Comparison of ENCODE assay signal across 30 cellular contexts in the genomic region with DNA sequence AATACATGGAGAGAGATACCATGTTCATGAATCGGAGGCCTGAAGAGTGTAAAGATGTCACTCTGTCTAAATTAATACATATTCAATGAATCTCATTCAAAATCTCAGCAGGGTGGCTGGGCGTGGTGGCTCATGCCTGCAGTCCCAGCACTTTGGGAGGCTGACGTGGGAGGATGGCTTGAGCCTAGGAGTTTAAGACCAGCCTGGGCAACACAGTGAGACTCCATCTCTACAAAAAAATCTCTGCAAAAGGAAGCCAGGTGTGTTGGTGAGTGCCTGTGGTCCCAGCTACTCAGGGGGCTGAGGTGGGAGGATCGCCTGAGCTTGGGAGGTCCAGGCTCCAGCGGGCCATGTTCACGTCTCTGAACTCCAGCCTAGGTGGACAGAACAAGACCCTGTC. TPM values are rescaled to one million over a fixed set of nuclear protein-coding genes. Genes with fewer than 3 reads are reported as not detected.
"Had no signal": no experiment of that assay in that cellular context is flagged by ENCODE, and none has a peak within 500 bp of the region (broad histone marks: within the 10 kb centered on the region; RNA-seq: fewer than 3 reads in every experiment).

No MANE protein-coding gene starts in this region.

- H3K27me3 Mint-ChIP-seq: activated CD4-positive, alpha-beta T cell treated with anti-CD3 and anti-CD28 coated beads, Interleukin-2, amount 10 ng/mL, durations not matched to agents 7 days and 5 days; activated naive CD4-positive, alpha-beta T cell treated with anti-CD3 and anti-CD28 coated beads, Interleukin-2, amount 10 ng/mL, durations not matched to agents 7 days and 5 days; activated naive CD8-positive, alpha-beta T cell treated with anti-CD3 and anti-CD28 coated beads, Interleukin-2, amount 10 ng/mL, durations not matched to agents 7 days and 5 days; activated T-cell treated with anti-CD3 and anti-CD28 coated beads, Interleukin-2, amount 50 U/mL, for 24 hours had no signal

- H3K36me3 Mint-ChIP-seq: activated naive CD4-positive, alpha-beta T cell treated with anti-CD3 and anti-CD28 coated beads, Interleukin-2, amount 10 ng/mL, durations not matched to agents 7 days and 5 days; activated naive CD4-positive, alpha-beta T cell treated with anti-CD3 and anti-CD28 coated beads, Interleukin-2, amount 50 U/mL, for 72 hours; activated naive CD8-positive, alpha-beta T cell treated with anti-CD3 and anti-CD28 coated beads, Interleukin-2, amount 10 ng/mL, durations not matched to agents 7 days and 5 days; brain had no signal

- H3K36me3 ChIP-seq: ascending aorta, breast epithelium, cardiac muscle cell, esophagus muscularis mucosa, gastroesophageal sphincter had no signal

- H3K4me3 ChIP-seq: ascending aorta, breast epithelium, cardiac muscle cell, esophagus muscularis mucosa, gastroesophageal sphincter had no signal

- H3K4me1 ChIP-seq: breast epithelium had no signal

- H3K27ac Mint-ChIP-seq: activated CD4-positive, alpha-beta memory T cell treated with anti-CD3 and anti-CD28 coated beads, Interleukin-2, amount 10 ng/mL, durations not matched to agents 7 days and 5 days; activated CD4-positive, alpha-beta T cell treated with anti-CD3 and anti-CD28 coated beads, Interleukin-2, amount 10 ng/mL, durations not matched to agents 7 days and 5 days; activated naive CD4-positive, alpha-beta T cell treated with anti-CD3 and anti-CD28 coated beads, Interleukin-2, amount 10 ng/mL, durations not matched to agents 7 days and 5 days; activated naive CD4-positive, alpha-beta T cell treated with anti-CD3 and anti-CD28 coated beads, Interleukin-2, amount 50 U/mL, for 72 hours; activated naive CD8-positive, alpha-beta T cell treated with anti-CD3 and anti-CD28 coated beads, Interleukin-2, amount 10 ng/mL, durations not matched to agents 7 days and 5 days; activated T-cell treated with anti-CD3 and anti-CD28 coated beads, Interleukin-2, amount 50 U/mL, for 24 hours; activated T-cell treated with anti-CD3 and anti-CD28 coated beads, Interleukin-2, amount 50 U/mL, for 72 hours; brain; effector memory CD8-positive, alpha-beta T cell had no signal

- H3K9me3 Mint-ChIP-seq: activated CD4-positive, alpha-beta memory T cell treated with anti-CD3 and anti-CD28 coated beads, Interleukin-2, amount 10 ng/mL, durations not matched to agents 7 days and 5 days; activated CD4-positive, alpha-beta T cell treated with anti-CD3 and anti-CD28 coated beads, Interleukin-2, amount 10 ng/mL, durations not matched to agents 7 days and 5 days; activated naive CD4-positive, alpha-beta T cell treated with anti-CD3 and anti-CD28 coated beads, Interleukin-2, amount 10 ng/mL, durations not matched to agents 7 days and 5 days; activated naive CD4-positive, alpha-beta T cell treated with anti-CD3 and anti-CD28 coated beads, Interleukin-2, amount 50 U/mL, for 72 hours; activated naive CD8-positive, alpha-beta T cell treated with anti-CD3 and anti-CD28 coated beads, Interleukin-2, amount 10 ng/mL, durations not matched to agents 7 days and 5 days; activated T-cell treated with anti-CD3 and anti-CD28 coated beads, Interleukin-2, amount 50 U/mL, for 24 hours; activated T-cell treated with anti-CD3 and anti-CD28 coated beads, Interleukin-2, amount 50 U/mL, for 72 hours; central memory CD8-positive, alpha-beta T cell; effector memory CD8-positive, alpha-beta T cell had no signal

- H3K4me3 Mint-ChIP-seq: activated CD4-positive, alpha-beta memory T cell treated with anti-CD3 and anti-CD28 coated beads, Interleukin-2, amount 10 ng/mL, durations not matched to agents 7 days and 5 days; activated CD4-positive, alpha-beta T cell treated with anti-CD3 and anti-CD28 coated beads, Interleukin-2, amount 10 ng/mL, durations not matched to agents 7 days and 5 days; activated naive CD4-positive, alpha-beta T cell treated with anti-CD3 and anti-CD28 coated beads, Interleukin-2, amount 10 ng/mL, durations not matched to agents 7 days and 5 days; activated naive CD8-positive, alpha-beta T cell treated with anti-CD3 and anti-CD28 coated beads, Interleukin-2, amount 10 ng/mL, durations not matched to agents 7 days and 5 days; activated T-cell treated with anti-CD3 and anti-CD28 coated beads, Interleukin-2, amount 50 U/mL, for 24 hours; activated T-cell treated with anti-CD3 and anti-CD28 coated beads, Interleukin-2, amount 50 U/mL, for 72 hours; brain; central memory CD8-positive, alpha-beta T cell; effector memory CD8-positive, alpha-beta T cell had no signal

- DNase-seq: activated CD4-positive, alpha-beta memory T cell treated with anti-CD3 and anti-CD28 coated beads, Interleukin-2, amount 10 ng/mL, durations not matched to agents 7 days and 5 days; activated CD4-positive, alpha-beta T cell treated with anti-CD3 and anti-CD28 coated beads for 1 hour; activated CD4-positive, alpha-beta T cell treated with anti-CD3 and anti-CD28 coated beads for 4 hours; activated CD4-positive, alpha-beta T cell treated with anti-CD3 and anti-CD28 coated beads, Interleukin-2, amount 10 ng/mL, durations not matched to agents 7 days and 5 days; activated CD4-positive, alpha-beta T cell treated with anti-CD3 and anti-CD28 coated beads, Interleukin-2, amount 50 U/mL, for 4 hours; activated CD8-positive, alpha-beta memory T cell treated with anti-CD3 and anti-CD28 coated beads, Interleukin-2, amount 50 U/mL, for 48 hours; activated gamma-delta T cell; activated naive CD4-positive, alpha-beta T cell; activated naive CD4-positive, alpha-beta T cell treated with anti-CD3 and anti-CD28 coated beads, Interleukin-2, amount 10 ng/mL, durations not matched to agents 7 days and 5 days; activated naive CD8-positive, alpha-beta T cell treated with anti-CD3 and anti-CD28 coated beads, Interleukin-2, amount 10 ng/mL, durations not matched to agents 7 days and 5 days; activated T-cell treated with anti-CD3 and anti-CD28 coated beads for 4 hours; activated T-cell treated with anti-CD3 and anti-CD28 coated beads, Interleukin-2, amount 50 U/mL, for 24 hours; activated T-cell treated with anti-CD3 and anti-CD28 coated beads, Interleukin-2, amount 50 U/mL, for 72 hours; cortex of kidney; dermis blood vessel endothelial cell; effector CD4-positive, alpha-beta T cell; effector memory CD8-positive, alpha-beta T cell; erythroblast; foreskin melanocyte; T-helper 2 cell had no signal

- H3K9me3 ChIP-seq: ascending aorta, breast epithelium, esophagus muscularis mucosa, gastroesophageal sphincter had no signal

- H3K27me3 ChIP-seq: ascending aorta, breast epithelium, cardiac muscle cell, esophagus muscularis mucosa, gastroesophageal sphincter had no signal

- H3K4me1 Mint-ChIP-seq: activated CD4-positive, alpha-beta memory T cell treated with anti-CD3 and anti-CD28 coated beads, Interleukin-2, amount 10 ng/mL, durations not matched to agents 7 days and 5 days; activated CD4-positive, alpha-beta T cell treated with anti-CD3 and anti-CD28 coated beads, Interleukin-2, amount 10 ng/mL, durations not matched to agents 7 days and 5 days; activated naive CD4-positive, alpha-beta T cell treated with anti-CD3 and anti-CD28 coated beads, Interleukin-2, amount 10 ng/mL, durations not matched to agents 7 days and 5 days; activated naive CD8-positive, alpha-beta T cell treated with anti-CD3 and anti-CD28 coated beads, Interleukin-2, amount 10 ng/mL, durations not matched to agents 7 days and 5 days; central memory CD8-positive, alpha-beta T cell had no signal

- ATAC-seq: activated naive CD4-positive, alpha-beta T cell treated with anti-CD3 and anti-CD28 coated beads, Interleukin-2, amount 50 U/mL, for 72 hours; activated T-cell treated with anti-CD3 and anti-CD28 coated beads, Interleukin-2, amount 50 U/mL, for 72 hours; effector memory CD8-positive, alpha-beta T cell; gastroesophageal sphincter had no signal

- H3K27ac ChIP-seq: ascending aorta, breast epithelium, cardiac muscle cell, esophagus muscularis mucosa, gastroesophageal sphincter had no signal

RNA-seq across cellular contexts. Expression of gene COL23A1, which starts 49.7 kb away (rescaled TPM):
- total RNA-seq: glomerular endothelial cell; T-helper 1 cell treated with Interleukin-12 subunit alpha and Interleukin-12 subunit beta and Interleukin-4 antibody, amounts not matched to agents 30 ng/mL and 1 ng/mL, for 36 hours had no signal
